Comparison of ENCODE assay signal across 24 cellular contexts in the genomic region with DNA sequence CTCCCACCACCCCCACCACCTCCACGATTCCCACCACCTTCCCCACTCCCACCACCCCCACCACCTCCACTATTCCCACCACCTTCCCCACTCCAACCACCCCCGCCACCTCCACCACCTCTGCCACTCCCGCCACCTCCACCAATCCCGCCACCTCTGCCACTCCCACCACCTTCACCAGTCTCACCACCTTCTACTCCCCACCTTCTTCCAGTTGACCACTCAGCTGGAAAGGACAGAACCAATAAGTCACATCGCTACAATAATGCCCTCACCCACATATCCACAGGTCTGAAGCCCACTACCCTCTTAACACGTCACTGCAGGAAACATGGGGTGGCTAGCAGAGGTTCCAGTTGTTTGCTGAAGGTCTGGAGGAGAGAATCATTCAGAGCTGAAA.
DNase-seq lines count a peak whose midpoint lies in the region; ATAC-seq, FAIRE-seq and TF ChIP-seq lines count a peak whose summit lies in the region.
"Had no signal": no experiment of that assay in that cellular context is flagged by ENCODE, and none has a peak within 500 bp of the region (broad histone marks: within the 10 kb centered on the region; RNA-seq: fewer than 3 reads in every experiment).

No MANE protein-coding gene starts in this region.

- no peak overlapping the region for H3K18ac ChIP-seq in H1 (ENCODE audit: extremely low read depth, low read length)

- POLR2A ChIA-PET in H1 (lab: Charles Lee; ENCODE audit: partially characterized antibody): interaction anchor here (0.9 to 1.9 kb wide), 2 partner anchors 9 to 89 kb away, joined by 4 to 8 read pairs; no protein-coding TSS in a partner anchor

- H3K9me3 ChIP-seq in H1 (ENCODE audit: insufficient read depth in 2 of 2, low read depth in 1 of 2, low read length in 1 of 2): no peaks in the 10 kb centered on the region
- H3K9me3 ChIP-seq in transverse colon: no peaks in the 10 kb centered on the region
- H3K9me3 ChIP-seq: BE2C, Caco-2 had no signal

- no peak for TF ChIP-seq RAD21 in H1 (IDR thresholded peaks at IDR 0.05 in 1 of 2, conservative IDR thresholded peaks at IDR 0.05 in 1 of 2; ENCODE audit: low read depth in 2 of 2, low read length in 2 of 2)

- H2BK120ac ChIP-seq in H1 (replicated peaks; ENCODE audit: low read depth, low read length): no peak overlapping the region

- H3K27ac Mint-ChIP-seq in activated naive CD8-positive, alpha-beta T cell treated with anti-CD3 and anti-CD28 coated beads, Interleukin-2, amount 50 U/mL, for 24 hours: peak overlapping the region; percentile 45
- no peak overlapping the region for H3K27ac Mint-ChIP-seq in activated naive CD8-positive, alpha-beta T cell treated with anti-CD3 and anti-CD28 coated beads for 36 hours
- no peak overlapping the region for H3K27ac Mint-ChIP-seq in nephron progenitor cell
- H3K27ac Mint-ChIP-seq: CD4-positive, alpha-beta T cell; CD8-positive, alpha-beta T cell had no signal

- H2BK20ac ChIP-seq in H1 (ENCODE audit: low read length): no peak overlapping the region

- no peak overlapping the region for H3K4me3 Mint-ChIP-seq in activated naive CD8-positive, alpha-beta T cell treated with anti-CD3 and anti-CD28 coated beads, Interleukin-2, amount 50 U/mL, for 24 hours
- H3K4me3 Mint-ChIP-seq in activated naive CD8-positive, alpha-beta T cell treated with anti-CD3 and anti-CD28 coated beads for 36 hours: no peak overlapping the region
- H3K4me3 Mint-ChIP-seq in nephron progenitor cell: peak overlapping the region; percentile 39
- H3K4me3 Mint-ChIP-seq: CD8-positive, alpha-beta T cell had no signal

- no peaks in the 10 kb centered on the region for H3K9me3 Mint-ChIP-seq in activated naive CD8-positive, alpha-beta T cell treated with anti-CD3 and anti-CD28 coated beads, Interleukin-2, amount 50 U/mL, for 24 hours
- no peaks in the 10 kb centered on the region for H3K9me3 Mint-ChIP-seq in activated naive CD8-positive, alpha-beta T cell treated with anti-CD3 and anti-CD28 coated beads for 36 hours
- peaks cover 7% of the 10 kb centered on the region for H3K9me3 Mint-ChIP-seq in nephron progenitor cell
- H3K9me3 Mint-ChIP-seq: CD4-positive, alpha-beta T cell; CD8-positive, alpha-beta T cell had no signal

- 0 out of 2 replicates have a peak overlapping the region, but pooled peaks have one; percentile 24 for H2AK5ac ChIP-seq in H1 (ENCODE audit: low read depth, low read length)

- TF ChIP-seq CTCF in H1 (IDR thresholded peaks at IDR 0.05; ENCODE audit: control extremely low read depth in 1 of 3, insufficient read depth in 1 of 3, low read depth in 1 of 3, low read length in 3 of 3) (no peak), nephron progenitor cell (IDR thresholded peaks at IDR 0.05) (no peak), transverse colon (IDR thresholded peaks at IDR 0.05) (no peak)

- no peak overlapping the region for H3K14ac ChIP-seq in H1 (ENCODE audit: insufficient read length)

- H4K5ac ChIP-seq in H1 (ENCODE audit: insufficient read length, low read depth, low read length): no peak overlapping the region

- peaks cover 0 to 3% of the 10 kb centered on the region in 2 experiments for H4K20me1 ChIP-seq in H1 (replicated peaks in 1 of 2; ENCODE audit: control insufficient read depth in 1 of 2, insufficient read depth in 2 of 2, low read length in 2 of 2)

- no peak overlapping the region for H4K91ac ChIP-seq in H1 (replicated peaks; ENCODE audit: insufficient read length, low read length)

- TF ChIP-seq EP300 in H1 (IDR thresholded peaks at IDR 0.05; ENCODE audit: borderline replicate concordance in 1 of 2, low read depth in 2 of 2, low read length in 2 of 2) (no peak), transverse colon (IDR thresholded peaks at IDR 0.05; ENCODE audit: low read depth) (no peak)

- FAIRE-seq in H1 (lab: Jason Lieb, UNC) (no peak), urothelium cell line (lab: Jason Lieb, UNC) (peak; percentile 13)
- FAIRE-seq: A204.1, D721Med, G401.6, GM12891, GM19239 had no signal

- H3K4me3 ChIP-seq in H1 (ENCODE audit: extremely low read depth in 1 of 4, insufficient read depth in 2 of 4, low read depth in 3 of 4, low read length in 4 of 4): no peak overlapping the region
- no peak overlapping the region for H3K4me3 ChIP-seq in transverse colon
- H3K4me3 ChIP-seq: BLaER1 had no signal

- H3K4me2 ChIP-seq in H1 (ENCODE audit: insufficient read depth in 1 of 2, low read depth in 2 of 2, low read length in 2 of 2): no peak overlapping the region
- H3K4me2 ChIP-seq: BLaER1 had no signal

- ATAC-seq in activated naive CD8-positive, alpha-beta T cell treated with anti-CD3 and anti-CD28 coated beads, Interleukin-2, amount 50 U/mL, for 24 hours: no peak
- ATAC-seq: CD8-positive, alpha-beta T cell had no signal

- H3K36me3 ChIP-seq in H1 (ENCODE audit: control insufficient read depth in 2 of 4, insufficient read depth in 4 of 4, low read length in 3 of 4): no peaks in the 10 kb centered on the region
- no peaks in the 10 kb centered on the region for H3K36me3 ChIP-seq in transverse colon
- H3K36me3 ChIP-seq: BE2C, BLaER1 had no signal

- H4K8ac ChIP-seq in H1 (ENCODE audit: extremely low read depth, insufficient read depth, low read length): no peak overlapping the region

- H3K36me3 Mint-ChIP-seq in activated naive CD8-positive, alpha-beta T cell treated with anti-CD3 and anti-CD28 coated beads, Interleukin-2, amount 50 U/mL, for 24 hours (ENCODE audit: low read depth): no peaks in the 10 kb centered on the region
- no peaks in the 10 kb centered on the region for H3K36me3 Mint-ChIP-seq in activated naive CD8-positive, alpha-beta T cell treated with anti-CD3 and anti-CD28 coated beads for 36 hours
- H3K36me3 Mint-ChIP-seq in nephron progenitor cell (ENCODE audit: low read depth): peaks cover 7% of the 10 kb centered on the region
- H3K36me3 Mint-ChIP-seq: CD8-positive, alpha-beta T cell had no signal

- H3K23me2 ChIP-seq in H1 (ENCODE audit: low read depth, low read length): peaks cover 23% of the 10 kb centered on the region; the same call in 1 of the 2 replicates

- H2AFZ ChIP-seq in H1 (ENCODE audit: low read length): no peak overlapping the region

- no peak overlapping the region for H3K9ac ChIP-seq in H1 (replicated peaks in 1 of 4; ENCODE audit: extremely low read depth in 1 of 4, low read depth in 3 of 4, low read length in 3 of 4)
- H3K9ac ChIP-seq: BLaER1 had no signal

- peaks cover 21 to 46% (median 42%) of the 10 kb centered on the region in 4 experiments for H3K27me3 ChIP-seq in H1 (replicated peaks in 1 of 4; ENCODE audit: control insufficient read depth in 3 of 4, extremely low read depth in 1 of 4, insufficient read depth in 3 of 4, low read length in 3 of 4)
- peaks cover 68% of the 10 kb centered on the region for H3K27me3 ChIP-seq in transverse colon
- H3K27me3 ChIP-seq: BE2C had no signal

- H3K27ac ChIP-seq in H1 (ENCODE audit: low read depth, low read length) (no peak overlapping the region), transverse colon (no peak overlapping the region)
- H3K27ac ChIP-seq: BLaER1, C4-2B had no signal

- H3K79me1 ChIP-seq in H1 (ENCODE audit: low read depth, low read length): no peaks in the 10 kb centered on the region; the same call in 1 of the 2 replicates

- CTCF ChIA-PET in H1 (lab: Charles Lee; ENCODE audit: partially characterized antibody): interaction anchor here (0.9 to 1.6 kb wide), 3 partner anchors 12 to 31 kb away, joined by 3 to 4 read pairs (median 3); no protein-coding TSS in a partner anchor

- peaks cover 0 to 15% (median 11%) of the 10 kb centered on the region in 4 experiments; a peak in 6 of 7 replicates for H3K4me1 ChIP-seq in H1 (replicated peaks in 1 of 4; ENCODE audit: control insufficient read depth in 3 of 4, insufficient read depth in 4 of 4, low read length in 3 of 4)
- H3K4me1 ChIP-seq in transverse colon: peaks cover 0 to 33% (median 16%) of the 10 kb centered on the region in 4 donors
- H3K4me1 ChIP-seq: BLaER1 had no signal

- peak overlapping the region; percentile 61; the same call in 1 of the 2 replicates for H2BK15ac ChIP-seq in H1 (ENCODE audit: low read length)

- DNase-seq in activated naive CD8-positive, alpha-beta T cell treated with anti-CD3 and anti-CD28 coated beads, Interleukin-2, amount 50 U/mL, for 24 hours: no peak
- no peak for DNase-seq in activated naive CD8-positive, alpha-beta T cell treated with anti-CD3 and anti-CD28 coated beads for 36 hours
- no peak for DNase-seq in H1 (ENCODE audit: low read depth in 1 of 2, low spot score in 2 of 2)
- no peak for DNase-seq in nephron progenitor cell
- DNase-seq in urothelium cell line (ENCODE audit: low spot score): no peak
- no peak for DNase-seq in stimulated activated CD4-positive, alpha-beta T cell treated with anti-CD3 and anti-CD28 coated beads, Interleukin-12 subunit alpha, Interleukin-12 subunit beta, amount 100 ng/mL, for 4 hours
- DNase-seq in transverse colon: no peak
- DNase-seq in NCI-H510A (lab: John Stamatoyannopoulos, UW): no peak
- DNase-seq: 8988T; ACHN; BE2C; Caco-2; Calu3; CD4-positive, alpha-beta T cell; CD8-positive, alpha-beta T cell; DMS79 treated with DMSO at 0.1 percent for 48 hours; GF-D8 had no signal

- H3K4ac ChIP-seq in H1 (replicated peaks; ENCODE audit: insufficient read length, low read depth, low read length): no peak overlapping the region

- in situ Hi-C loops in transverse colon (cut with MboI; ENCODE audit: low pct_ligation_motif_present in 1 of 4, low pct_unique_long_range_greater_than_20kb in 1 of 4, low sequenced_read_pairs in 3 of 4): no loop called here

- no peaks in the 10 kb centered on the region for H3K79me2 ChIP-seq in H1 (ENCODE audit: control insufficient read depth in 1 of 2, insufficient read depth in 2 of 2, low read length in 2 of 2)

- H2BK12ac ChIP-seq in H1 (ENCODE audit: low read depth, low read length): 0 out of 2 replicates have a peak overlapping the region, but pooled peaks have one; percentile 0

- WGBS in H1 (ENCODE audit: extremely low coverage in 1 of 2, insufficient coverage in 1 of 2, insufficient read length in 1 of 2, insufficient replicate concordance in 2 of 2, low coverage in 1 of 2, low lambda C conversion rate in 2 of 2, missing lambda C conversion rate in 1 of 2), 2 experiments: 89% methylated on average over 4 of the region's 6 CpGs; no CpG with 5 or more reads in 1 of the 2 experiments
- WGBS in transverse colon (ENCODE audit: low coverage in 1 of 2), 2 donors: 85 to 93% methylated on average over 2 to 5 of the region's 6 CpGs

- H2BK5ac ChIP-seq in H1 (ENCODE audit: low read depth, low read length): no peak overlapping the region

- intact Hi-C loops in transverse colon (cut with DNase I; ENCODE audit: low total_unique reads): no loop called here

- H3K23ac ChIP-seq in H1 (ENCODE audit: insufficient read length): no peak overlapping the region

- H3K4me1 Mint-ChIP-seq in activated naive CD8-positive, alpha-beta T cell treated with anti-CD3 and anti-CD28 coated beads, Interleukin-2, amount 50 U/mL, for 24 hours: peaks cover 21% of the 10 kb centered on the region
- peaks cover 17% of the 10 kb centered on the region for H3K4me1 Mint-ChIP-seq in activated naive CD8-positive, alpha-beta T cell treated with anti-CD3 and anti-CD28 coated beads for 36 hours
- peaks cover 53% of the 10 kb centered on the region for H3K4me1 Mint-ChIP-seq in nephron progenitor cell

- H3K27me3 Mint-ChIP-seq in activated naive CD8-positive, alpha-beta T cell treated with anti-CD3 and anti-CD28 coated beads, Interleukin-2, amount 50 U/mL, for 24 hours: peaks cover 58% of the 10 kb centered on the region
- H3K27me3 Mint-ChIP-seq in activated naive CD8-positive, alpha-beta T cell treated with anti-CD3 and anti-CD28 coated beads for 36 hours: peaks cover 74% of the 10 kb centered on the region
- H3K27me3 Mint-ChIP-seq in nephron progenitor cell (ENCODE audit: low read depth, poor library complexity): peaks cover 23% of the 10 kb centered on the region

- no peak overlapping the region for H3K56ac ChIP-seq in H1 (replicated peaks; ENCODE audit: insufficient read length, low read depth, low read length)

- TF ChIP-seq POLR2A in H1 (IDR thresholded peaks at IDR 0.05; ENCODE audit: control extremely low read depth in 1 of 2, low read depth in 2 of 2, low read length in 2 of 2): no peak
- no peak for TF ChIP-seq POLR2A in transverse colon (IDR thresholded peaks at IDR 0.05)
